Comparison of ENCODE assay signal across 12 cellular contexts in the genomic region with DNA sequence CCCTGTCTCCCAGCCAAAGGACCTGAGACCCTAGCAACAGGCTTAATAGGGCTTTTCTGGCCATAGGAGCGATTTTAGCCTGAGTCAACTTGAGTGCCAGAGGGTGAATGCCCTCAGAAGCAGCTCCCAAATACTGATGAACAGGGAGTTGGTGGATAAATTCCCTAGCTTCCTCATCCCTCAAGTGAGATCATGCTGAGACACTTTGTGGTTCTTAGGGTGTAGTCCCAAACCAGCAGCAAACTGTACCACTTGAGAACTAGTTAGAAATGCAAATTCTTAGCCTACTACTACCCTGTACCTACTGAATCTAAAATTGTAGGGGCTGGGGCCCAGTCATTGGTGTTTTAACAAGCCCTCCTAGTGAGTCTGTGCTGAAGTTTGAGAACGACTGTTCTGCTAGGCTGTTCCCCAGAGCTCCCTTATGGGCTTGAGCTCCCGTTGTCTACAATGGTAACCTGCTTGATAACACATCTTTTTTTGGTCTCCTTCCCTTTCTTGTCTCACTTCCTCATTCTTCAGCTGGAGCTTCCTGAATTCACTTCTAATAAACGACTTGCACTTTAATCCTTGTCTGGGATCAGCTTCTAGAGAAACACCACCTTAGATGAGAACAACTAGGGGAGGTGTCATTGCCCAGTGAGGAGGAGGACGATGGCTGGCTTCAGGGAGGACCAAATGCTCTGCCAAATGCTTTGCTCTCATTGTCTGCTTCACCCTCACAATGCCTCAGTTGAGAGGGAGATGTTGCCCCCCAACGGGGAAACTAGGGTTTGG. TPM values are rescaled to one million over a fixed set of nuclear protein-coding genes. Genes with fewer than 3 reads are reported as not detected.
DNase-seq lines count a peak whose midpoint lies in the region; ATAC-seq and TF ChIP-seq lines count a peak whose summit lies in the region.
"Had no signal": no experiment of that assay in that cellular context is flagged by ENCODE, and none has a peak within 500 bp of the region (broad histone marks: within the 10 kb centered on the region; RNA-seq: fewer than 3 reads in every experiment).

No MANE protein-coding gene starts in this region.

- H3K9me3 Mint-ChIP-seq in effector memory CD8-positive, alpha-beta T cell = no peaks in the 10 kb centered on the region
- H3K9me3 Mint-ChIP-seq in naive thymus-derived CD4-positive, alpha-beta T cell = peaks cover 0 to 1% (median 0%) of the 10 kb centered on the region in 11 donors

- H3K27ac Mint-ChIP-seq in effector memory CD8-positive, alpha-beta T cell = no peak overlapping the region
- peak overlapping the region in 2 of 9 donors; percentile 43 to 73 for H3K27ac Mint-ChIP-seq in naive thymus-derived CD4-positive, alpha-beta T cell

- no peak overlapping the region for H3K4me2 ChIP-seq in GM23248 (ENCODE audit: unreplicated experiment)

- CTCF ChIA-PET in Panc1 (lab: Charles Lee) = no interaction called here
- CTCF ChIA-PET in naive thymus-derived CD4-positive, alpha-beta T cell (lab: Charles Lee) = interaction anchor here (0.9 to 1.0 kb wide), 2 partner anchors 61 to 432 kb away, joined by 3 to 4 read pairs; no protein-coding TSS in a partner anchor

- BruUV-seq in Panc1 (replicated peaks; lab: Mats Ljungman, UMichigan) = no TSS peak

- peak overlapping the region; percentile 35; the same call in 1 of the 2 replicates for H2AFZ ChIP-seq in GM23248

- no peak overlapping the region for H3K9ac ChIP-seq in GM23248

- H3K4me3 ChIP-seq in GM23248 (no peak overlapping the region), Panc1 (ENCODE audit: low read depth in 2 of 2, low read length in 2 of 2) (no peak overlapping the region), esophagus muscularis mucosa (no peak overlapping the region), thyroid gland (replicated peaks in 1 of 3) (no peak overlapping the region)
- H3K4me3 ChIP-seq in naive thymus-derived CD4-positive, alpha-beta T cell (ENCODE audit: low read length) = no peak overlapping the region
- H3K4me3 ChIP-seq: cardiac muscle cell had no signal

- POLR2A ChIA-PET in Panc1 (lab: Charles Lee) = interaction anchor here (0.9 kb wide), 1 partner anchor 76 kb away, joined by 3 read pairs; no protein-coding TSS in a partner anchor
- POLR2A ChIA-PET in naive thymus-derived CD4-positive, alpha-beta T cell (lab: Charles Lee) = interaction anchor here (1.0 kb wide), 1 partner anchor 14 kb away, joined by 3 read pairs; no protein-coding TSS in a partner anchor

- H3K27ac ChIP-seq in GM23248 (peak overlapping the region; percentile 14; the same call in 1 of the 2 replicates), Panc1 (ENCODE audit: low read length) (peak overlapping the region; percentile 24; the same call in 1 of the 2 replicates), esophagus muscularis mucosa (replicated peaks in 1 of 4) (peak overlapping the region in 3 of 4 donors; percentile 1 to 88 (median 83)), thyroid gland (peak overlapping the region; percentile 46 to 88 (median 51))
- no peak overlapping the region for H3K27ac ChIP-seq in naive thymus-derived CD4-positive, alpha-beta T cell (ENCODE audit: low read depth, low read length)
- H3K27ac ChIP-seq: cardiac muscle cell had no signal

- no peaks in the 10 kb centered on the region for H3F3A ChIP-seq in GM23248 (ENCODE audit: insufficient read depth)

- TF ChIP-seq CTCF in Panc1 (IDR thresholded peaks at IDR 0.05) = no peak
- TF ChIP-seq CTCF in esophagus muscularis mucosa (IDR thresholded peaks at IDR 0.05) = no peak
- TF ChIP-seq CTCF in thyroid gland (IDR thresholded peaks at IDR 0.05) = no peak

- H3K4me1 Mint-ChIP-seq in effector memory CD8-positive, alpha-beta T cell (ENCODE audit: low read depth in 2 of 2) = peaks cover 3 to 5% of the 10 kb centered on the region in 2 donors
- H3K4me1 Mint-ChIP-seq in naive thymus-derived CD4-positive, alpha-beta T cell = peaks cover 5 to 12% (median 6%) of the 10 kb centered on the region in 7 donors

- no peak overlapping the region for H3K4me3 Mint-ChIP-seq in effector memory CD8-positive, alpha-beta T cell
- H3K4me3 Mint-ChIP-seq in naive thymus-derived CD4-positive, alpha-beta T cell = peak overlapping the region in 2 of 10 donors; percentile 1 to 25

- no peak for TF ChIP-seq EP300 in esophagus muscularis mucosa (IDR thresholded peaks at IDR 0.05)

- 61 to 65% methylated on average over 6 of the region's 6 CpGs for WGBS in GM23248 (ENCODE audit: low coverage in 1 of 2, low lambda C conversion rate in 2 of 2, missing lambda C conversion rate in 2 of 2), 2 experiments
- 65% methylated on average over 6 of the region's 6 CpGs for WGBS in esophagus muscularis mucosa
- WGBS in thyroid gland, 2 donors = 52 to 69% methylated on average over 6 of the region's 6 CpGs

- H3K27me3 Mint-ChIP-seq in effector memory CD8-positive, alpha-beta T cell = peaks cover 4 to 28% of the 10 kb centered on the region in 2 donors
- peaks cover 0 to 4% (median 0%) of the 10 kb centered on the region in 5 donors for H3K27me3 Mint-ChIP-seq in naive thymus-derived CD4-positive, alpha-beta T cell

- DNase-seq in GM23248 (peak; percentile 60), Panc1 (ENCODE audit: low read depth, low spot score) (no peak), esophagus muscularis mucosa (ENCODE audit: extremely low spot score) (no peak), thyroid gland (no peak), 8988T (no peak)
- no peak for DNase-seq in effector memory CD8-positive, alpha-beta T cell
- no peak for DNase-seq in naive thymus-derived CD4-positive, alpha-beta T cell
- DNase-seq: activated gamma-delta T cell treated with Interleukin-2 at 50 U/mL for 16 hours, DMS79 treated with DMSO at 0.1 percent for 48 hours, NCI-H2029 treated with DMSO at 0.1 percent for 48 hours had no signal

- TF ChIP-seq POLR2A in esophagus muscularis mucosa (IDR thresholded peaks at IDR 0.05; ENCODE audit: low read depth) = no peak
- TF ChIP-seq POLR2A in thyroid gland (IDR thresholded peaks at IDR 0.05) = no peak

- ATAC-seq in Panc1 = no peak
- no peak for ATAC-seq in effector memory CD8-positive, alpha-beta T cell (replicated peaks)
- no peak for ATAC-seq in naive thymus-derived CD4-positive, alpha-beta T cell
- ATAC-seq: activated CD4-positive, CD25-positive, alpha-beta regulatory T cell treated with anti-CD3 and anti-CD28 coated beads, Interleukin-2, amount 50 U/mL, for 24 hours had no signal

- H3K9me3 ChIP-seq in GM23248 (ENCODE audit: low read depth) = no peaks in the 10 kb centered on the region
- no peaks in the 10 kb centered on the region for H3K9me3 ChIP-seq in Panc1 (ENCODE audit: control insufficient read depth, insufficient read depth, low read depth, low read length)
- H3K9me3 ChIP-seq in esophagus muscularis mucosa = no peaks in the 10 kb centered on the region
- H3K9me3 ChIP-seq in thyroid gland = no peaks in the 10 kb centered on the region
- H3K9me3 ChIP-seq in naive thymus-derived CD4-positive, alpha-beta T cell (ENCODE audit: control insufficient read depth in 2 of 3, low read length in 3 of 3) = no peaks in the 10 kb centered on the region

- H4K20me1 ChIP-seq in GM23248 (ENCODE audit: insufficient read depth) = no peaks in the 10 kb centered on the region

- H3K4me1 ChIP-seq in GM23248 (ENCODE audit: insufficient read depth) (peaks cover 13% of the 10 kb centered on the region), Panc1 (ENCODE audit: control insufficient read depth, insufficient read depth, low read length) (peaks cover 7% of the 10 kb centered on the region; the same call in 1 of the 2 replicates), esophagus muscularis mucosa (peaks cover 6 to 16% (median 11%) of the 10 kb centered on the region in 4 donors), thyroid gland (peaks cover 20 to 28% of the 10 kb centered on the region in 2 donors)
- H3K4me1 ChIP-seq in naive thymus-derived CD4-positive, alpha-beta T cell (ENCODE audit: control insufficient read depth in 2 of 2, insufficient read depth in 2 of 2, low read length in 2 of 2) = peaks cover 0 to 4% of the 10 kb centered on the region in 2 donors

- H3K27me3 ChIP-seq in GM23248 (replicated peaks; ENCODE audit: insufficient read depth) (no peaks in the 10 kb centered on the region), Panc1 (ENCODE audit: control insufficient read depth, insufficient read depth, low read length) (peaks cover 8% of the 10 kb centered on the region; the same call in 1 of the 2 replicates), esophagus muscularis mucosa (no peaks in the 10 kb centered on the region), thyroid gland (no peaks in the 10 kb centered on the region)
- no peaks in the 10 kb centered on the region for H3K27me3 ChIP-seq in naive thymus-derived CD4-positive, alpha-beta T cell (ENCODE audit: control insufficient read depth in 2 of 2, insufficient read depth in 2 of 2, low read length in 2 of 2)
- H3K27me3 ChIP-seq: cardiac muscle cell had no signal

- in situ Hi-C loops in GM23248 (cut with MboI) = no loop called here
- in situ Hi-C loops in Panc1 (cut with HindIII; ENCODE audit: low pct_unique_long_range_greater_than_20kb, low sequenced_read_pairs) = no loop called here

- H3K79me2 ChIP-seq in GM23248 (ENCODE audit: insufficient read depth) = no peaks in the 10 kb centered on the region

- H3K9me2 ChIP-seq in GM23248 (ENCODE audit: insufficient read depth) = no peaks in the 10 kb centered on the region

- H3K36me3 ChIP-seq in GM23248 (ENCODE audit: low read depth) = no peaks in the 10 kb centered on the region
- H3K36me3 ChIP-seq in Panc1 (ENCODE audit: control insufficient read depth, insufficient read depth, low read length) = no peaks in the 10 kb centered on the region
- H3K36me3 ChIP-seq in esophagus muscularis mucosa = no peaks in the 10 kb centered on the region
- no peaks in the 10 kb centered on the region for H3K36me3 ChIP-seq in thyroid gland
- H3K36me3 ChIP-seq in naive thymus-derived CD4-positive, alpha-beta T cell (ENCODE audit: control insufficient read depth in 2 of 3, insufficient read depth in 3 of 3, low read length in 3 of 3) = peaks cover 0 to 3% (median 0%) of the 10 kb centered on the region in 3 experiments
- H3K36me3 ChIP-seq: cardiac muscle cell had no signal

- H3K36me3 Mint-ChIP-seq in effector memory CD8-positive, alpha-beta T cell (ENCODE audit: insufficient read depth) = no peaks in the 10 kb centered on the region
- no peaks in the 10 kb centered on the region for H3K36me3 Mint-ChIP-seq in naive thymus-derived CD4-positive, alpha-beta T cell

- intact Hi-C loops in Panc1 (cut with micrococcal nuclease; ENCODE audit: unreplicated experiment) (no loop called here), esophagus muscularis mucosa (cut with DNase I) (loop anchor here (5.0 to 10.0 kb wide), 2 partner anchors 56 to 516 kb away; no protein-coding TSS in a partner anchor), thyroid gland (cut with DNase I) (no loop called here)
- intact Hi-C loops in naive thymus-derived CD4-positive, alpha-beta T cell (cut with micrococcal nuclease) = loop anchor here in 1 of 2 donors (10.0 kb wide), 1 partner anchor 976 kb away; a partner anchor contains a TSS

RNA-seq across cellular contexts. Expression of a gene that starts 18.2 kb away (rescaled TPM):
- total RNA-seq in GM23248 (2014; rRNA removed; shearing (Covaris generic)) = 0.38 TPM in 1 of 2 replicates, not detected in the other
- 0.08 and 0.09 TPM in 2 replicates for polyA plus RNA-seq in GM23248 (2016; fragmentation: Nextera tagmentation; extraction: Ambion mirVana)
- total RNA-seq in Panc1 (2021; ENCODE audit: unreplicated experiment) (2.7 TPM), esophagus muscularis mucosa (10 to 100 TPM; 14.4 to 29.6 (median 19.7) TPM), thyroid gland (1 to 10 TPM; 3.0 to 4.2 (median 3.9) TPM)
- polyA plus RNA-seq in Panc1 (2012; ENCODE audit: insufficient read length) = 2.1 TPM
- 10 to 100 TPM in 2 of 5 experiments, 1 to 10 TPM in 3; 3.5 to 18.3 (median 8.1) TPM for total RNA-seq in naive thymus-derived CD4-positive, alpha-beta T cell
- polyA plus RNA-seq in naive thymus-derived CD4-positive, alpha-beta T cell = 1 to 10 TPM; 1.1 to 4.1 TPM

RNA-seq across cellular contexts. Expression of a gene that starts 59.5 kb away (rescaled TPM):
- 1.9 and 3.0 TPM in 2 replicates for total RNA-seq in GM23248 (2014; rRNA removed; shearing (Covaris generic))
- polyA plus RNA-seq in GM23248 (2016; fragmentation: Nextera tagmentation; extraction: Ambion mirVana) = 7.3 TPM in 2 replicates
- total RNA-seq in Panc1 (2021; ENCODE audit: unreplicated experiment) (7.6 TPM), esophagus muscularis mucosa (1 to 10 TPM; 4.0 to 6.9 (median 5.0) TPM), thyroid gland (1 to 10 TPM; 5.1 to 8.2 (median 6.7) TPM)
- polyA plus RNA-seq in Panc1 (2012; ENCODE audit: insufficient read length) = 7.1 TPM
- 1 to 10 TPM; 3.5 to 7.2 (median 5.1) TPM for total RNA-seq in naive thymus-derived CD4-positive, alpha-beta T cell
- 10 to 100 TPM in 1 of 2 donors, 1 to 10 TPM in 1; 4.8 to 11.2 TPM for polyA plus RNA-seq in naive thymus-derived CD4-positive, alpha-beta T cell
